In genomic region chr9:19748278-19749126, GRCh38 we compare ENCODE assay signal across 10 cellular contexts. TPM values are rescaled to one million over a fixed set of nuclear protein-coding genes. Genes with fewer than 3 reads are reported as not detected.
DNase-seq lines count a peak whose midpoint lies in the region; ATAC-seq and TF ChIP-seq lines count a peak whose summit lies in the region.
"Had no signal": no experiment of that assay in that cellular context is flagged by ENCODE, and none has a peak within 500 bp of the region (broad histone marks: within the 10 kb centered on the region; RNA-seq: fewer than 3 reads in every experiment).

No MANE protein-coding gene starts in this region.

- H3K27me3 ChIP-seq in A673 (replicated peaks; ENCODE audit: insufficient read depth, low read depth, low read length, poor library complexity) (no peaks in the 10 kb centered on the region), HL-60 (ENCODE audit: insufficient read depth, poor library complexity, severe bottlenecking) (no peaks in the 10 kb centered on the region)

- H3K27ac ChIP-seq in A673 (ENCODE audit: low read depth, low read length, poor library complexity, severe bottlenecking) (no peak overlapping the region), HL-60 (replicated peaks) (no peak overlapping the region)
- H3K27ac ChIP-seq: gastroesophageal sphincter had no signal

- no peaks in the 10 kb centered on the region for H3K4me1 ChIP-seq in A673 (ENCODE audit: insufficient read depth, low read length, poor library complexity, severe bottlenecking)
- H3K4me1 ChIP-seq: gastroesophageal sphincter had no signal

- no TSS peak for BruUV-seq in A673 (replicated peaks; lab: Mats Ljungman, UMichigan)

- TF ChIP-seq CTCF in A673 (conservative IDR thresholded peaks at IDR 0.05; ENCODE audit: low read depth, low read length), result no peak
- no peak for TF ChIP-seq CTCF in HL-60 (IDR thresholded peaks at IDR 0.05; ENCODE audit: insufficient read depth, low read length)
- TF ChIP-seq CTCF in fibroblast of the aortic adventitia (IDR thresholded peaks at IDR 0.05; ENCODE audit: insufficient read depth, low read length), result no peak

- H3K4me1 Mint-ChIP-seq in T-helper 2 cell treated with Interferon-gamma antibody and Interleukin-4, amounts not matched to agents 5 μg/mL and 100 μg/mL, for 36 hours (ENCODE audit: low read depth), result peaks cover 30% of the 10 kb centered on the region

- peaks cover 8% of the 10 kb centered on the region for H3K27me3 Mint-ChIP-seq in T-helper 2 cell treated with Interferon-gamma antibody and Interleukin-4, amounts not matched to agents 5 μg/mL and 100 μg/mL, for 36 hours (ENCODE audit: low read depth)
- H3K27me3 Mint-ChIP-seq: CD4-positive, alpha-beta T cell had no signal

- H3K27ac Mint-ChIP-seq in T-helper 2 cell treated with Interferon-gamma antibody and Interleukin-4, amounts not matched to agents 5 μg/mL and 100 μg/mL, for 36 hours, result peak overlapping the region; percentile 70
- H3K27ac Mint-ChIP-seq: CD4-positive, alpha-beta T cell had no signal

- DNase-seq in A673 (ENCODE audit: low spot score) (peak; percentile 9), HL-60 (ENCODE audit: low read depth in 1 of 2, low spot score in 1 of 2) (peak; percentile 1 to 71), fibroblast of the aortic adventitia (ENCODE audit: low read depth) (peak; percentile 4), DMS153 (lab: John Stamatoyannopoulos, UW) (no peak)
- DNase-seq in T-helper 2 cell treated with Interferon-gamma antibody and Interleukin-4, amounts not matched to agents 5 μg/mL and 100 μg/mL, for 36 hours (ENCODE audit: low spot score), result peak; percentile 24
- DNase-seq: CD4-positive, alpha-beta T cell had no signal

- peaks cover 7% of the 10 kb centered on the region for H3K36me3 Mint-ChIP-seq in T-helper 2 cell treated with Interferon-gamma antibody and Interleukin-4, amounts not matched to agents 5 μg/mL and 100 μg/mL, for 36 hours (ENCODE audit: low read depth)

- no peaks in the 10 kb centered on the region for H3K9me3 ChIP-seq in A673 (ENCODE audit: low read depth, low read length, poor library complexity, severe bottlenecking)
- H3K9me3 ChIP-seq: gastroesophageal sphincter had no signal

- H3K9me3 Mint-ChIP-seq in T-helper 2 cell treated with Interferon-gamma antibody and Interleukin-4, amounts not matched to agents 5 μg/mL and 100 μg/mL, for 36 hours, result peaks cover 9% of the 10 kb centered on the region
- H3K9me3 Mint-ChIP-seq: CD4-positive, alpha-beta T cell had no signal

- POLR2A ChIA-PET in A673 (lab: Charles Lee; ENCODE audit: low non-redundant PET), result interaction anchor here (0.7 kb wide), 1 partner anchor 66 kb away, joined by 3 read pairs; no protein-coding TSS in a partner anchor

- H3K4me3 Mint-ChIP-seq in T-helper 2 cell treated with Interferon-gamma antibody and Interleukin-4, amounts not matched to agents 5 μg/mL and 100 μg/mL, for 36 hours, result peak overlapping the region; percentile 63
- H3K4me3 Mint-ChIP-seq: CD4-positive, alpha-beta T cell had no signal

- ATAC-seq in GM19328 (IDR thresholded peaks at IDR 0.05; ENCODE audit: unreplicated experiment), result no peak
- no peak for ATAC-seq in HG03571 (IDR thresholded peaks at IDR 0.05; ENCODE audit: unreplicated experiment)
- ATAC-seq in GM18858 (IDR thresholded peaks at IDR 0.05; ENCODE audit: unreplicated experiment), result no peak
- ATAC-seq: gastroesophageal sphincter had no signal

- H3K4me3 ChIP-seq in A673 (ENCODE audit: low read depth, low read length, poor library complexity, severe bottlenecking) (no peak overlapping the region), HL-60 (replicated peaks; ENCODE audit: insufficient read depth, low read length) (no peak overlapping the region), fibroblast of the aortic adventitia (ENCODE audit: low read depth, low read length) (no peak overlapping the region)
- H3K4me3 ChIP-seq: gastroesophageal sphincter had no signal

- no peaks in the 10 kb centered on the region for H3K36me3 ChIP-seq in A673 (ENCODE audit: insufficient read depth, low read length, poor library complexity, severe bottlenecking)
- H3K36me3 ChIP-seq: gastroesophageal sphincter had no signal

- CTCF ChIA-PET in A673 (lab: Charles Lee), result no interaction called here

- intact Hi-C loops in A673 (cut with micrococcal nuclease; ENCODE audit: unreplicated experiment), result no loop called here

RNA-seq across cellular contexts. Expression of gene SLC24A2, which starts 40.3 kb away (rescaled TPM):
- total RNA-seq in A673 (2021), result not detected in 2 replicates
- total RNA-seq in fibroblast of the aortic adventitia (ENCODE audit: low replicate concordance), result 0.16 TPM in 1 of 2 replicates, not detected in the other
- total RNA-seq: CD4-positive, alpha-beta T cell had no signal
